11 cellular contexts compared by ENCODE assay signal in genomic region chr15:94141802-94142201, GRCh38.
"Had no signal": no experiment of that assay in that cellular context is flagged by ENCODE, and none has a peak within 500 bp of the region (broad histone marks: within the 10 kb centered on the region; RNA-seq: fewer than 3 reads in every experiment).

No MANE protein-coding gene starts in this region.

- H3K4me3 Mint-ChIP-seq: GM23338, H9, HFFc6 had no signal

- H3K4me3 ChIP-seq: GM23248, GM23338, HAP-1 had no signal

- ATAC-seq: GM23338, HCT116 had no signal

- H3K27ac Mint-ChIP-seq: GM23338, H9, HFFc6 had no signal

- H3K27ac ChIP-seq: GM23248 had no signal

- H3K4me1 ChIP-seq: HAP-1 had no signal

- H3K36me3 ChIP-seq: HAP-1 had no signal

- H3K9me3 Mint-ChIP-seq: GM23338, HFFc6 had no signal

- H3K9me3 ChIP-seq: HAP-1 had no signal

- H3K4me2 ChIP-seq: GM23338 had no signal

- DNase-seq: GM23248, GOT3, H7, H9, HCEC 1CT, HFFc6 had no signal

- FAIRE-seq: H1, H54 had no signal

- H3K4me1 Mint-ChIP-seq: GM23338, H9 had no signal

- H3K9ac ChIP-seq: GM23248 had no signal

- H2AFZ ChIP-seq: GM23248, GM23338 had no signal
